In the genomic region with DNA sequence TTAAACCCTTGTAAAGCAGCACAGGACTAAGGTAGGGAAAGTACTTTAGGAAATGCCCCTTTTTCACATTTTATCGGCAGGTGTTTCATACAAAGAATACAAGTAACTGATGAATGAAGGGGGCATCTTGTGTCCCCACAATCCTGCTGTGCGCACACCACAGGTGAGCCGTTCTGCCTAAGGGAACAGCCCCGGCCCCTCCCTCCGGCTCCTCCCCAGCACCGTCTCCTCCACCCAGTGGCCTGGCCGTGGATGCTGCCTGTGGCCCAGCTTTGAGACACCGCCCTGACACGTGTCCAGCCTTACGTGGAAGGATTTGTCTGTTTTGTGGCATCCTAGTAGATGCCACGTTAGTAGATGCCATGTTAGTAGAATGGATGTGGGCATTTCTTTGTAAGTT, we compare ENCODE assay signal across 8 cellular contexts.
"Had no signal": no experiment of that assay in that cellular context is flagged by ENCODE, and none has a peak within 500 bp of the region (broad histone marks: within the 10 kb centered on the region; RNA-seq: fewer than 3 reads in every experiment).

No MANE protein-coding gene starts in this region.

- H3K9me3 Mint-ChIP-seq: GM23338, H9, HFFc6, IgD-negative memory B cell had no signal

- H2AFZ ChIP-seq: GM23338 had no signal

- H3K27me3 Mint-ChIP-seq: IgD-negative memory B cell had no signal

- H3K4me3 Mint-ChIP-seq: GM23338, H9, HFFc6 had no signal

- H3K27ac Mint-ChIP-seq: GM23338, H9, HFFc6 had no signal

- FAIRE-seq: HepG2 had no signal

- DNase-seq: H9, HCEC 1CT, HFFc6, KG1 had no signal

- H3K4me1 Mint-ChIP-seq: GM23338 had no signal

- H3K4me3 ChIP-seq: GM23338 had no signal

- H3K4me2 ChIP-seq: GM23338 had no signal

- ATAC-seq: GM23338, HepG2 had no signal

- H3K27ac ChIP-seq: HL-60 had no signal
